Comparison of ENCODE assay signal across 8 cellular contexts in genomic region chr13:48094781-48095502, GRCh38. TPM values are rescaled to one million over a fixed set of nuclear protein-coding genes. Genes with fewer than 3 reads are reported as not detected.
DNase-seq lines count a peak whose midpoint lies in the region; TF ChIP-seq lines count a peak whose summit lies in the region.

Gene MED4, minus strand, starts transcription at chr13:48095104. Its CDS starts 26 bp downstream, at chr13:48095078.

- H3K4me1 Mint-ChIP-seq in neural crest cell = peaks cover 27% of the 10 kb centered on the region

- H3K4me3 Mint-ChIP-seq in neural crest cell = peak within 1 kb of the TSS; percentile 98

- H3K4me3 ChIP-seq in MM.1S (ENCODE audit: low read length) = peak within 1 kb of the TSS; percentile 83
- peak within 1 kb of the TSS; percentile 69 to 94 for H3K4me3 ChIP-seq in foreskin fibroblast (ENCODE audit: low read depth in 1 of 2, low read length in 2 of 2)
- H3K4me3 ChIP-seq in stomach smooth muscle (ENCODE audit: low read length in 2 of 2) = peak within 1 kb of the TSS; percentile 92 to 94

- peak within 1 kb of the TSS; percentile 31; the same call in 1 of the 2 replicates for H2AFZ ChIP-seq in MM.1S (ENCODE audit: low read length)

- peak within 1 kb of the TSS; percentile 86 for H3K4me2 ChIP-seq in MM.1S (ENCODE audit: low read depth, low read length)

- peaks cover 2% of the 10 kb centered on the region for H3K36me3 Mint-ChIP-seq in neural crest cell (ENCODE audit: low read depth)

- peak; percentile 80 for TF ChIP-seq CTCF in MM.1S (IDR thresholded peaks at IDR 0.05; ENCODE audit: low read length)
- TF ChIP-seq CTCF in foreskin fibroblast (IDR thresholded peaks at IDR 0.05; ENCODE audit: low read depth, low read length) = peak; percentile 100
- TF ChIP-seq CTCF in neural crest cell (conservative IDR thresholded peaks at IDR 0.05) = peak; percentile 99

- H3K36me3 ChIP-seq in MM.1S (replicated peaks; ENCODE audit: insufficient read depth, low read length) = no peaks in the 10 kb centered on the region
- no peaks in the 10 kb centered on the region for H3K36me3 ChIP-seq in stomach smooth muscle (ENCODE audit: control insufficient read depth in 2 of 2, insufficient read depth in 2 of 2, low read length in 2 of 2)

- no peaks in the 10 kb centered on the region for H3K9me2 ChIP-seq in MM.1S (replicated peaks; ENCODE audit: insufficient read depth, low read length)

- DNase-seq in GM03348 (ENCODE audit: low spot score) = peak; percentile 98
- peak; percentile 88 for DNase-seq in HCEC 1CT
- DNase-seq in MM.1S = peak; percentile 84
- peak; percentile 58 for DNase-seq in SIG-M5 (lab: John Stamatoyannopoulos, UW)
- DNase-seq in activated gamma-delta T cell treated with Interleukin-2 at 50 U/mL for 16 hours = peak; percentile 97
- DNase-seq in foreskin fibroblast = peak; percentile 88 to 97
- DNase-seq in neural crest cell (ENCODE audit: low read depth, low spot score) = peak; percentile 100

- H3K9ac ChIP-seq in MM.1S (ENCODE audit: low read length) (peak within 1 kb of the TSS; percentile 89), stomach smooth muscle (ENCODE audit: low read length in 2 of 2) (peak within 1 kb of the TSS; percentile 92 to 96)

- H3K27ac ChIP-seq in MM.1S (ENCODE audit: low read length) (peak within 1 kb of the TSS; percentile 25; the same call in 1 of the 2 replicates), stomach smooth muscle (ENCODE audit: low read length) (peak within 1 kb of the TSS; percentile 78)

- H3K9me3 Mint-ChIP-seq in neural crest cell = no peaks in the 10 kb centered on the region

- H3K27me3 ChIP-seq in MM.1S (replicated peaks; ENCODE audit: insufficient read depth, low read length) = no peaks in the 10 kb centered on the region
- H3K27me3 ChIP-seq in stomach smooth muscle (ENCODE audit: control insufficient read depth in 1 of 2, insufficient read depth in 2 of 2, low read length in 2 of 2) = no peaks in the 10 kb centered on the region

- H3K9me3 ChIP-seq in MM.1S (replicated peaks; ENCODE audit: insufficient read depth, low read length) (no peaks in the 10 kb centered on the region), stomach smooth muscle (ENCODE audit: control insufficient read depth in 2 of 2, low read length in 2 of 2) (no peaks in the 10 kb centered on the region)

- peak within 1 kb of the TSS; percentile 99 for H3K27ac Mint-ChIP-seq in neural crest cell (ENCODE audit: unreplicated experiment)

- H4K20me1 ChIP-seq in MM.1S (ENCODE audit: insufficient read depth, low read length) = peaks cover 3% of the 10 kb centered on the region; the same call in 1 of the 2 replicates

- H3K27me3 Mint-ChIP-seq in neural crest cell (ENCODE audit: low read depth) = no peaks in the 10 kb centered on the region

- H3K79me2 ChIP-seq in MM.1S (ENCODE audit: low read length) = peaks cover 50% of the 10 kb centered on the region

- no peaks in the 10 kb centered on the region for H3F3A ChIP-seq in MM.1S (ENCODE audit: insufficient read depth, low read length)

- H3K4me1 ChIP-seq in MM.1S (ENCODE audit: low read length) (0 out of 2 replicates have a peak, but pooled peaks cover 5% of the 10 kb centered on the region), stomach smooth muscle (ENCODE audit: control insufficient read depth, insufficient read depth, low read length) (peaks cover 16% of the 10 kb centered on the region)

RNA-seq across cellular contexts. Expression of gene MED4, which starts in this region (rescaled TPM):
- 58.9 and 63.8 TPM in 2 replicates for total RNA-seq in neural crest cell

Comparison
In these comparisons a context has a peak if more than half of its experiments do, and no peak if none do; other contexts are left out.
1. Peak in every context shown above with its lines: DNase-seq, H3K4me3 ChIP-seq and H3K27ac ChIP-seq.